25 cellular contexts compared by ENCODE assay signal in genomic region chr5:171697591-171698102, GRCh38.
"Had no signal": no experiment of that assay in that cellular context is flagged by ENCODE, and none has a peak within 500 bp of the region (broad histone marks: within the 10 kb centered on the region; RNA-seq: fewer than 3 reads in every experiment).

No MANE protein-coding gene starts in this region.

- H3K4me3 ChIP-seq: Peyer's patch had no signal

- H3K4me1 ChIP-seq: Peyer's patch had no signal

- H3K36me3 ChIP-seq: Peyer's patch had no signal

- H3K4me3 Mint-ChIP-seq: activated B cell treated with CpG ODN at 0.5 μM for 24 hours; activated CD8-positive, alpha-beta T cell treated with anti-CD3 and anti-CD28 coated beads for 36 hours; activated naive CD4-positive, alpha-beta T cell treated with anti-CD3 and anti-CD28 coated beads, Interleukin-2, amount 10 ng/mL, durations not matched to agents 7 days and 5 days; activated naive CD8-positive, alpha-beta T cell treated with anti-CD3 and anti-CD28 coated beads for 36 hours; activated T-cell treated with anti-CD3 and anti-CD28 coated beads, Interleukin-2, amount 50 U/mL, for 72 hours; T-helper 17 cell had no signal

- H3K27ac Mint-ChIP-seq: activated B cell treated with CpG ODN at 0.5 μM for 24 hours; activated CD8-positive, alpha-beta T cell treated with anti-CD3 and anti-CD28 coated beads for 36 hours; activated naive CD4-positive, alpha-beta T cell treated with anti-CD3 and anti-CD28 coated beads, Interleukin-2, amount 10 ng/mL, durations not matched to agents 7 days and 5 days; activated naive CD8-positive, alpha-beta T cell treated with anti-CD3 and anti-CD28 coated beads for 36 hours; activated T-cell treated with anti-CD3 and anti-CD28 coated beads, Interleukin-2, amount 50 U/mL, for 72 hours; activated T-helper 2 cell treated with anti-CD3 and anti-CD28 coated beads, Interferon-gamma antibody, Interleukin-2, Interleukin-4, amounts not matched to agents 10 μg/mL and 5 μg/mL and 100 μg/mL, durations not matched to agents 14 hours and 24 hours and 36 hours; T-helper 17 cell had no signal

- H3K27ac ChIP-seq: Peyer's patch, RWPE1 had no signal

- H3K36me3 Mint-ChIP-seq: activated naive CD4-positive, alpha-beta T cell treated with anti-CD3 and anti-CD28 coated beads, Interleukin-2, amount 10 ng/mL, durations not matched to agents 7 days and 5 days; activated naive CD8-positive, alpha-beta T cell treated with anti-CD3 and anti-CD28 coated beads for 36 hours had no signal

- H3K27me3 ChIP-seq: Peyer's patch had no signal

- H3K4me1 Mint-ChIP-seq: activated B cell treated with CpG ODN at 0.5 μM for 24 hours; activated naive CD4-positive, alpha-beta T cell treated with anti-CD3 and anti-CD28 coated beads, Interleukin-2, amount 10 ng/mL, durations not matched to agents 7 days and 5 days; activated naive CD8-positive, alpha-beta T cell treated with anti-CD3 and anti-CD28 coated beads for 36 hours; T-helper 17 cell had no signal

- H3K9me3 ChIP-seq: Peyer's patch had no signal

- H3K9me3 Mint-ChIP-seq: activated B cell treated with CpG ODN at 0.5 μM for 24 hours; activated CD8-positive, alpha-beta T cell treated with anti-CD3 and anti-CD28 coated beads for 36 hours; activated naive CD4-positive, alpha-beta T cell treated with anti-CD3 and anti-CD28 coated beads, Interleukin-2, amount 10 ng/mL, durations not matched to agents 7 days and 5 days; activated naive CD8-positive, alpha-beta T cell treated with anti-CD3 and anti-CD28 coated beads for 36 hours; activated T-cell treated with anti-CD3 and anti-CD28 coated beads, Interleukin-2, amount 50 U/mL, for 72 hours; activated T-helper 2 cell treated with anti-CD3 and anti-CD28 coated beads, Interferon-gamma antibody, Interleukin-2, Interleukin-4, amounts not matched to agents 10 μg/mL and 5 μg/mL and 100 μg/mL, durations not matched to agents 14 hours and 24 hours and 36 hours had no signal

- H3K27me3 Mint-ChIP-seq: activated B cell treated with CpG ODN at 0.5 μM for 24 hours; activated CD8-positive, alpha-beta T cell treated with anti-CD3 and anti-CD28 coated beads for 36 hours; activated naive CD8-positive, alpha-beta T cell treated with anti-CD3 and anti-CD28 coated beads for 36 hours had no signal

- DNase-seq: activated B cell treated with CpG ODN at 0.5 μM for 24 hours; activated CD8-positive, alpha-beta memory T cell treated with anti-CD3 and anti-CD28 coated beads, Interleukin-2, amount 50 U/mL, for 4 hours; activated CD8-positive, alpha-beta T cell treated with anti-CD3 and anti-CD28 coated beads for 36 hours; activated gamma-delta T cell treated with Interleukin-2 at 50 U/mL for 16 hours; activated naive CD4-positive, alpha-beta T cell treated with anti-CD3 and anti-CD28 coated beads, Interleukin-2, amount 10 ng/mL, durations not matched to agents 7 days and 5 days; activated naive CD8-positive, alpha-beta T cell treated with anti-CD3 and anti-CD28 coated beads for 36 hours; activated T-cell treated with anti-CD3 and anti-CD28 coated beads, Interleukin-2, amount 50 U/mL, for 72 hours; central memory CD4-positive, alpha-beta T cell; KG1; NCI-H1048; NCI-H146; NCI-H187 treated with DMSO at 0.1 percent for 48 hours; NCI-H2081 treated with DMSO at 0.1 percent for 48 hours; NCI-H2171; NCI-H2227 treated with DMSO at 0.1 percent for 48 hours; NCI-H446 treated with DMSO at 0.1 percent for 48 hours; NCI-H526; NCI-H82; NK-92 treated with Interleukin-12 subunit alpha and Interleukin-12 subunit beta, amount 100 ng/mL, for 24 hours; Peyer's patch; SHP77 treated with DMSO at 0.1 percent for 48 hours; T-helper 17 cell; T-helper 9 cell had no signal
